In genomic region chr4:112284662-112285411, GRCh38 we compare ENCODE assay signal across 8 cellular contexts. TPM values are rescaled to one million over a fixed set of nuclear protein-coding genes. Genes with fewer than 3 reads are reported as not detected.
DNase-seq lines count a peak whose midpoint lies in the region; ATAC-seq and TF ChIP-seq lines count a peak whose summit lies in the region.

No MANE protein-coding gene starts in this region.

- ATAC-seq in activated CD4-positive, alpha-beta T cell treated with anti-CD3 and anti-CD28 coated beads for 36 hours = no peak
- ATAC-seq in right lobe of liver (peak; percentile 30 to 35 (median 32)), GM18502 (IDR thresholded peaks at IDR 0.05; ENCODE audit: poor library complexity, unreplicated experiment) (no peak)

- no peaks in the 10 kb centered on the region for H3K27me3 Mint-ChIP-seq in activated CD4-positive, alpha-beta T cell treated with anti-CD3 and anti-CD28 coated beads for 36 hours

- H3K27me3 ChIP-seq in colonic mucosa (no peaks in the 10 kb centered on the region), right lobe of liver (no peaks in the 10 kb centered on the region), suprapubic skin (no peaks in the 10 kb centered on the region)

- H3K9me3 ChIP-seq in colonic mucosa = no peaks in the 10 kb centered on the region
- H3K9me3 ChIP-seq in right lobe of liver = no peaks in the 10 kb centered on the region
- no peaks in the 10 kb centered on the region for H3K9me3 ChIP-seq in suprapubic skin

- peak overlapping the region; percentile 61 for H3K4me3 ChIP-seq in colonic mucosa
- peak overlapping the region; percentile 75 to 91 (median 89) for H3K4me3 ChIP-seq in right lobe of liver
- H3K4me3 ChIP-seq in suprapubic skin = peak overlapping the region; percentile 78

- H3K36me3 ChIP-seq in colonic mucosa (no peaks in the 10 kb centered on the region), right lobe of liver (no peaks in the 10 kb centered on the region), suprapubic skin (no peaks in the 10 kb centered on the region)

- H3K4me1 Mint-ChIP-seq in activated CD4-positive, alpha-beta T cell treated with anti-CD3 and anti-CD28 coated beads for 36 hours = peaks cover 73% of the 10 kb centered on the region

- H3K36me3 Mint-ChIP-seq in activated CD4-positive, alpha-beta T cell treated with anti-CD3 and anti-CD28 coated beads for 36 hours (ENCODE audit: low read depth) = peaks cover 45% of the 10 kb centered on the region

- intact Hi-C loops in activated CD4-positive, alpha-beta T cell treated with anti-CD3 and anti-CD28 coated beads for 36 hours (cut with DNase I, micrococcal nuclease) = loop anchor here (1.0 to 10.0 kb wide), 7 partner anchors 38 to 1480 kb away; partner anchors contain the start of genes FAM241A (in 2 of the 2), LARP7 (in 2 of the 2), ZGRF1 (in 2 of the 2) and AP1AR (in 1 of the 2)
- intact Hi-C loops in colonic mucosa (cut with DNase I) (loop anchor here (5.0 kb wide), 1 partner anchor 58 kb away; no protein-coding TSS in a partner anchor), right lobe of liver (cut with DNase I) (no loop called here)

- peak overlapping the region; percentile 96 for H3K27ac Mint-ChIP-seq in activated CD4-positive, alpha-beta T cell treated with anti-CD3 and anti-CD28 coated beads for 36 hours

- TF ChIP-seq POLR2A in right lobe of liver (IDR thresholded peaks at IDR 0.05) (no peak), suprapubic skin (IDR thresholded peaks at IDR 0.05) (no peak)

- POLR2A ChIA-PET in activated CD4-positive, alpha-beta T cell treated with anti-CD3 and anti-CD28 coated beads for 36 hours (lab: Charles Lee) = interaction anchor here (1.5 kb wide), 1 partner anchor 11 kb away, joined by 7 read pairs; no protein-coding TSS in a partner anchor

- TF ChIP-seq EP300 in suprapubic skin (IDR thresholded peaks at IDR 0.05) = no peak

- peak overlapping the region; percentile 68 to 79 for H3K9ac ChIP-seq in colonic mucosa (ENCODE audit: low read depth in 2 of 2, low read length in 2 of 2)

- H3K27ac ChIP-seq in colonic mucosa (peak overlapping the region; percentile 78), right lobe of liver (peak overlapping the region; percentile 86 to 90 (median 87)), suprapubic skin (peak overlapping the region; percentile 76)

- peaks cover 7% of the 10 kb centered on the region for H3K9me3 Mint-ChIP-seq in activated CD4-positive, alpha-beta T cell treated with anti-CD3 and anti-CD28 coated beads for 36 hours (ENCODE audit: low read depth)

- CTCF ChIA-PET in activated CD4-positive, alpha-beta T cell treated with anti-CD3 and anti-CD28 coated beads for 36 hours (lab: Charles Lee) = interaction anchor here (0.6 to 2.1 kb wide), 3 partner anchors 10 to 215 kb away, joined by 3 to 5 read pairs (median 4); no protein-coding TSS in a partner anchor

- peak overlapping the region; percentile 96 for H3K4me3 Mint-ChIP-seq in activated CD4-positive, alpha-beta T cell treated with anti-CD3 and anti-CD28 coated beads for 36 hours

- peak; percentile 43 for DNase-seq in activated CD4-positive, alpha-beta T cell treated with anti-CD3 and anti-CD28 coated beads for 36 hours
- DNase-seq in activated CD4-positive, alpha-beta T cell treated with anti-CD3 and anti-CD28 coated beads, Interleukin-2, amount 50 U/mL, for 4 hours = no peak
- DNase-seq in OCI-M1 (lab: John Stamatoyannopoulos, UW) = peak; percentile 50
- DNase-seq in colonic mucosa = peak; percentile 35
- DNase-seq in right lobe of liver = peak in 2 of 3 donors; percentile 39 to 61
- no peak for DNase-seq in suprapubic skin (ENCODE audit: low spot score in 2 of 2)
- DNase-seq in stimulated activated CD8-positive, alpha-beta memory T cell treated with anti-CD3 and anti-CD28 coated beads, Interleukin-4, amount 100 ng/mL, for 48 hours = no peak

- H3K4me1 ChIP-seq in colonic mucosa = no peaks in the 10 kb centered on the region
- peaks cover 0 to 16% (median 0%) of the 10 kb centered on the region in 4 donors for H3K4me1 ChIP-seq in right lobe of liver
- H3K4me1 ChIP-seq in suprapubic skin = peaks cover 21% of the 10 kb centered on the region

- TF ChIP-seq CTCF in colonic mucosa (IDR thresholded peaks at IDR 0.05) (no peak), right lobe of liver (IDR thresholded peaks at IDR 0.05) (no peak), suprapubic skin (IDR thresholded peaks at IDR 0.05) (no peak)

- 0% methylated on average over 13 of the region's 15 CpGs for WGBS in right lobe of liver (ENCODE audit: insufficient coverage, low coverage, low lambda C conversion rate, missing lambda C conversion rate)
- whole genome bisulfite sequencing in suprapubic skin = 1% methylated on average over 15 of the region's 15 CpGs

RNA-seq across cellular contexts. Expression of gene TIFA, which starts 0.9 kb away (rescaled TPM):
- total RNA-seq in activated CD4-positive, alpha-beta T cell treated with anti-CD3 and anti-CD28 coated beads for 36 hours = 10 to 100 TPM; 41.7 to 54.3 TPM
- total RNA-seq in colonic mucosa = 10 to 100 TPM in 1 of 2 donors, 1 to 10 TPM in 1; 8.9 to 11.4 TPM
- total RNA-seq in right lobe of liver = 10 to 100 TPM in 1 of 6 experiments, 1 to 10 TPM in 5; 4.7 to 13.4 (median 5.5) TPM
- total RNA-seq in suprapubic skin = 10 to 100 TPM in 3 of 4 donors, 1 to 10 TPM in 1; 9.5 to 16.2 (median 12.4) TPM

RNA-seq across cellular contexts. Expression of gene ALPK1, which starts 12.3 kb away (rescaled TPM):
- total RNA-seq in activated CD4-positive, alpha-beta T cell treated with anti-CD3 and anti-CD28 coated beads for 36 hours = 10 to 100 TPM; 23.2 to 24.3 TPM
- total RNA-seq in colonic mucosa (10 to 100 TPM; 22.5 to 22.9 TPM), right lobe of liver (10 to 100 TPM in 3 of 6 experiments, 1 to 10 TPM in 3; 5.6 to 20.6 (median 9.9) TPM), suprapubic skin (10 to 100 TPM; 15.7 to 87.2 (median 24.2) TPM)

RNA-seq across cellular contexts. Expression of gene AP1AR, which starts 53.2 kb away (rescaled TPM):
- 10 to 100 TPM; 15.8 to 16.5 TPM for total RNA-seq in activated CD4-positive, alpha-beta T cell treated with anti-CD3 and anti-CD28 coated beads for 36 hours
- total RNA-seq in colonic mucosa (10 to 100 TPM; 27.9 to 42.4 TPM), right lobe of liver (10 to 100 TPM in 4 of 6 experiments, 1 to 10 TPM in 2; 9.2 to 13.8 (median 11.1) TPM), suprapubic skin (10 to 100 TPM; 13.4 to 22.7 (median 15.6) TPM)

Comparison
In these comparisons a context has a peak if more than half of its experiments do, and no peak if none do; other contexts are left out.
1. DNase-seq: peak in activated CD4-positive, alpha-beta T cell treated with anti-CD3 and anti-CD28 coated beads for 36 hours (single experiment), OCI-M1 (single experiment), colonic mucosa (single experiment) and right lobe of liver (2 of 3); none in activated CD4-positive, alpha-beta T cell treated with anti-CD3 and anti-CD28 coated beads, Interleukin-2, amount 50 U/mL, for 4 hours (0 of 2), suprapubic skin (0 of 2) and stimulated activated CD8-positive, alpha-beta memory T cell treated with anti-CD3 and anti-CD28 coated beads, Interleukin-4, amount 100 ng/mL, for 48 hours (single experiment).
2. ATAC-seq: peak in right lobe of liver (4 of 4); none in activated CD4-positive, alpha-beta T cell treated with anti-CD3 and anti-CD28 coated beads for 36 hours (single experiment) and GM18502 (single experiment).
3. intact Hi-C loops: an anchor here in activated CD4-positive, alpha-beta T cell treated with anti-CD3 and anti-CD28 coated beads for 36 hours (1.0 to 10.0 kb wide) and colonic mucosa (5.0 kb wide); none called in right lobe of liver.
4. Peak in every context shown above with its lines, with median percentiles within 50 percentile points of each other: H3K27ac ChIP-seq and H3K4me3 ChIP-seq.